Comparison of ENCODE assay signal across 9 cellular contexts in the genomic region with DNA sequence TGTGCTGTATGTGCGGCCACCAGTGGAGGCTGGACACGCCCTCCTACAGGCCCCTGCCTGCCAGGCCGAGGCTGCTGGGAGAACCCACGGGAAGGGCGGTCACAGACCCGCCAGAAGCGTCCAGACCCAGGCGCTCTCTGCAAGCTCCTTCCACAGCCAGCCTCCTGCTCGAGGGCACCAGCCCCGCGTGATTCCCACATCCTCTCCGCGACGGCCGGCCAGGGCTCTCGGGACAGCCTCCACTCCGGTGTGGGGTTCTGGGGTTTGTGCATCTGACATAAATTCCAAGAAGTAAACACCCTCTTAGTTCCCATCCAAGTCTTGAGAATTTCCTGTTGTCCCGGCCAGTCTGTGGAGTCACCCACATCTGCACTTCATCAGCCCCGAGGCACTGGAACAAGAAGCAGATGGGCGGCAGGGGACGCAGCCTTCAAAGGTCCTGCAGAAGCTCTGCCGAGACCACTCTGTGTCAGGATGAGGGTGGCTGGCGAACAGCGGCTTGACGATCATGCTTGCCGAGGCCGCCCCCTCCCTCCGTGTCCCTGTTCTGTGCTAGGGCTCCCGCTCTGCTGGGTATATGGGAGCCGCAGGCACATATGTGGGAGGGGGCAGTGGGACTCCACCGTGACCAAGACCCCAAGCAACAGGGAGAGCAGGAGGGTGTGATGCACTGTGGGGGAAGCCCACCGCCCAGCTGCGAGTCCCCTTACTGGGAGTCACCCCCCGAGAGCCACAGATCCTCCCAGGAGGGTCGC. TPM values are rescaled to one million over a fixed set of nuclear protein-coding genes. Genes with fewer than 3 reads are reported as not detected.
A peak's percentile ranks its signal among the peaks of the same experiment; 100 is the strongest.
DNase-seq lines count a peak whose midpoint lies in the region; ATAC-seq and TF ChIP-seq lines count a peak whose summit lies in the region.
"Had no signal": no experiment of that assay in that cellular context is flagged by ENCODE, and none has a peak within 500 bp of the region (broad histone marks: within the 10 kb centered on the region; RNA-seq: fewer than 3 reads in every experiment).

No MANE protein-coding gene starts in this region.

- peak overlapping the region; percentile 8 to 93 (median 55) for H3K27ac Mint-ChIP-seq in naive thymus-derived CD4-positive, alpha-beta T cell
- H3K27ac Mint-ChIP-seq: activated T-helper 17 cell treated with anti-CD3 and anti-CD28 coated beads, Interleukin-2, amount 50 U/mL, for 72 hours had no signal

- no peak for TF ChIP-seq CTCF in fibroblast of pulmonary artery (IDR thresholded peaks at IDR 0.05; ENCODE audit: low read length, missing control alignments)
- TF ChIP-seq CTCF in upper lobe of right lung (IDR thresholded peaks at IDR 0.05) = no peak

- POLR2A ChIA-PET in naive thymus-derived CD4-positive, alpha-beta T cell (lab: Charles Lee) = interaction anchor here (4.9 kb wide), 1 partner anchor 39 kb away, joined by 38 read pairs; a partner anchor contains a TSS

- peak overlapping the region in 1 of 10 donors; percentile 29 for H3K4me3 Mint-ChIP-seq in naive thymus-derived CD4-positive, alpha-beta T cell
- H3K4me3 Mint-ChIP-seq: activated T-helper 17 cell treated with anti-CD3 and anti-CD28 coated beads, Interleukin-2, amount 50 U/mL, for 72 hours had no signal

- H3K9me3 Mint-ChIP-seq in naive thymus-derived CD4-positive, alpha-beta T cell = no peaks in the 10 kb centered on the region
- H3K9me3 Mint-ChIP-seq: activated T-helper 17 cell treated with anti-CD3 and anti-CD28 coated beads, Interleukin-2, amount 50 U/mL, for 72 hours had no signal

- CTCF ChIA-PET in naive thymus-derived CD4-positive, alpha-beta T cell (lab: Charles Lee) = no interaction called here

- ATAC-seq in SK-N-SH treated with all-trans-retinoic acid at 6 μM for 48 hours = peak; percentile 75
- no peak for ATAC-seq in naive thymus-derived CD4-positive, alpha-beta T cell
- peak; percentile 7 for ATAC-seq in upper lobe of right lung
- no peak for ATAC-seq in GM19397 (IDR thresholded peaks at IDR 0.05; ENCODE audit: unreplicated experiment)
- ATAC-seq in GM18502 (IDR thresholded peaks at IDR 0.05; ENCODE audit: poor library complexity, unreplicated experiment) = no peak
- ATAC-seq: activated T-helper 17 cell treated with anti-CD3 and anti-CD28 coated beads, Interleukin-2, amount 50 U/mL, for 72 hours had no signal

- peaks cover 7 to 14% (median 11%) of the 10 kb centered on the region in 5 donors for H3K36me3 Mint-ChIP-seq in naive thymus-derived CD4-positive, alpha-beta T cell

- H3K4me3 ChIP-seq in fibroblast of pulmonary artery (replicated peaks; ENCODE audit: low read depth, low read length) (no peak overlapping the region), upper lobe of right lung (peak overlapping the region; percentile 30)
- no peak overlapping the region for H3K4me3 ChIP-seq in naive thymus-derived CD4-positive, alpha-beta T cell (ENCODE audit: low read length)

- peaks cover 22 to 51% (median 35%) of the 10 kb centered on the region in 7 donors for H3K4me1 Mint-ChIP-seq in naive thymus-derived CD4-positive, alpha-beta T cell
- H3K4me1 Mint-ChIP-seq: activated T-helper 17 cell treated with anti-CD3 and anti-CD28 coated beads, Interleukin-2, amount 50 U/mL, for 72 hours had no signal

- H3K9me3 ChIP-seq in naive thymus-derived CD4-positive, alpha-beta T cell (ENCODE audit: control insufficient read depth in 2 of 3, low read length in 3 of 3) = no peaks in the 10 kb centered on the region
- no peaks in the 10 kb centered on the region for H3K9me3 ChIP-seq in upper lobe of right lung

- intact Hi-C loops in naive thymus-derived CD4-positive, alpha-beta T cell (cut with micrococcal nuclease) = loop anchor here (5.0 to 10.0 kb wide), 2 partner anchors 56 to 241 kb away; a partner anchor contains a TSS
- intact Hi-C loops in upper lobe of right lung (cut with DNase I) = no loop called here

- H3K27ac ChIP-seq in naive thymus-derived CD4-positive, alpha-beta T cell (ENCODE audit: low read depth, low read length) = no peak overlapping the region
- H3K27ac ChIP-seq in upper lobe of right lung = peak overlapping the region; percentile 92

- peaks cover 23 to 36% of the 10 kb centered on the region in 2 donors for H3K4me1 ChIP-seq in naive thymus-derived CD4-positive, alpha-beta T cell (ENCODE audit: control insufficient read depth in 2 of 2, insufficient read depth in 2 of 2, low read length in 2 of 2)
- peaks cover 48% of the 10 kb centered on the region for H3K4me1 ChIP-seq in upper lobe of right lung

- H3K27me3 Mint-ChIP-seq in naive thymus-derived CD4-positive, alpha-beta T cell = peaks cover 0 to 3% (median 0%) of the 10 kb centered on the region in 5 donors
- H3K27me3 Mint-ChIP-seq: activated T-helper 17 cell treated with anti-CD3 and anti-CD28 coated beads, Interleukin-2, amount 50 U/mL, for 72 hours had no signal

- peak; percentile 75 for DNase-seq in fibroblast of pulmonary artery (ENCODE audit: low read depth)
- no peak for DNase-seq in naive thymus-derived CD4-positive, alpha-beta T cell
- no peak for DNase-seq in upper lobe of right lung
- DNase-seq in activated CD8-positive, alpha-beta memory T cell treated with anti-CD3 and anti-CD28 coated beads, Interleukin-2, amount 50 U/mL, for 48 hours = no peak
- DNase-seq: erythroblast had no signal

- H3K27me3 ChIP-seq in naive thymus-derived CD4-positive, alpha-beta T cell (ENCODE audit: control insufficient read depth in 2 of 2, insufficient read depth in 2 of 2, low read length in 2 of 2) = no peaks in the 10 kb centered on the region
- H3K27me3 ChIP-seq in upper lobe of right lung = no peaks in the 10 kb centered on the region

- H3K36me3 ChIP-seq in naive thymus-derived CD4-positive, alpha-beta T cell (ENCODE audit: control insufficient read depth in 2 of 3, insufficient read depth in 3 of 3, low read length in 3 of 3) = peaks cover 0 to 22% (median 3%) of the 10 kb centered on the region in 3 experiments
- peaks cover 5% of the 10 kb centered on the region for H3K36me3 ChIP-seq in upper lobe of right lung

TF ChIP-seq in SK-N-SH treated with all-trans-retinoic acid at 6 μM for 48 hours, 23 proteins besides CTCF, POLR2A, EP300 and RAD21:
- TF ChIP-seq, protein P1, sequence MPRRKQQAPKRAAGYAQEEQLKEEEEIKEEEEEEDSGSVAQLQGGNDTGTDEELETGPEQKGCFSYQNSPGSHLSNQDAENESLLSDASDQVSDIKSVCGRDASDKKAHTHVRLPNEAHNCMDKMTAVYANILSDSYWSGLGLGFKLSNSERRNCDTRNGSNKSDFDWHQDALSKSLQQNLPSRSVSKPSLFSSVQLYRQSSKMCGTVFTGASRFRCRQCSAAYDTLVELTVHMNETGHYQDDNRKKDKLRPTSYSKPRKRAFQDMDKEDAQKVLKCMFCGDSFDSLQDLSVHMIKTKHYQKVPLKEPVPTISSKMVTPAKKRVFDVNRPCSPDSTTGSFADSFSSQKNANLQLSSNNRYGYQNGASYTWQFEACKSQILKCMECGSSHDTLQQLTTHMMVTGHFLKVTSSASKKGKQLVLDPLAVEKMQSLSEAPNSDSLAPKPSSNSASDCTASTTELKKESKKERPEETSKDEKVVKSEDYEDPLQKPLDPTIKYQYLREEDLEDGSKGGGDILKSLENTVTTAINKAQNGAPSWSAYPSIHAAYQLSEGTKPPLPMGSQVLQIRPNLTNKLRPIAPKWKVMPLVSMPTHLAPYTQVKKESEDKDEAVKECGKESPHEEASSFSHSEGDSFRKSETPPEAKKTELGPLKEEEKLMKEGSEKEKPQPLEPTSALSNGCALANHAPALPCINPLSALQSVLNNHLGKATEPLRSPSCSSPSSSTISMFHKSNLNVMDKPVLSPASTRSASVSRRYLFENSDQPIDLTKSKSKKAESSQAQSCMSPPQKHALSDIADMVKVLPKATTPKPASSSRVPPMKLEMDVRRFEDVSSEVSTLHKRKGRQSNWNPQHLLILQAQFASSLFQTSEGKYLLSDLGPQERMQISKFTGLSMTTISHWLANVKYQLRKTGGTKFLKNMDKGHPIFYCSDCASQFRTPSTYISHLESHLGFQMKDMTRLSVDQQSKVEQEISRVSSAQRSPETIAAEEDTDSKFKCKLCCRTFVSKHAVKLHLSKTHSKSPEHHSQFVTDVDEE (CRISPR knock-in tag; IDR thresholded peaks at IDR 0.05) = no peak
- TF ChIP-seq TCF4 (CRISPR knock-in tag; IDR thresholded peaks at IDR 0.05; ENCODE audit: borderline replicate concordance) = peak; percentile 89
- no peak for TF ChIP-seq CSDC2 (CRISPR knock-in tag; IDR thresholded peaks at IDR 0.05)
- TF ChIP-seq RARB (CRISPR knock-in tag; IDR thresholded peaks at IDR 0.05) = peak; percentile 15; the same call in 1 of the 2 replicates
- TF ChIP-seq ZNF70 (CRISPR knock-in tag; IDR thresholded peaks at IDR 0.05) = peak; percentile 59

RNA-seq across cellular contexts. Expression of a gene that starts 2.4 kb away (rescaled TPM):
- total RNA-seq in naive thymus-derived CD4-positive, alpha-beta T cell = 100 to 1,000 TPM in 2 of 5 experiments, 10 to 100 TPM in 3; 26.3 to 162 (median 47.5) TPM
- 100 to 1,000 TPM; 152 to 186 TPM for polyA plus RNA-seq in naive thymus-derived CD4-positive, alpha-beta T cell
- total RNA-seq in upper lobe of right lung = 69.2 TPM

RNA-seq across cellular contexts. Expression of a gene that starts 37.9 kb away (rescaled TPM):
- 10 to 100 TPM; 46.9 to 58.9 (median 50.3) TPM for total RNA-seq in naive thymus-derived CD4-positive, alpha-beta T cell
- polyA plus RNA-seq in naive thymus-derived CD4-positive, alpha-beta T cell = 10 to 100 TPM; 10.5 to 18.7 TPM
- 26.0 TPM for total RNA-seq in upper lobe of right lung

RNA-seq across cellular contexts. Expression of a gene that starts 42.3 kb away (rescaled TPM):
- under 1 TPM in 2 of 5 experiments, not detected in 3; 0.24 to 0.64 TPM for total RNA-seq in naive thymus-derived CD4-positive, alpha-beta T cell
- polyA plus RNA-seq in naive thymus-derived CD4-positive, alpha-beta T cell = not detected
- not detected for total RNA-seq in upper lobe of right lung
- total RNA-seq: activated T-helper 17 cell treated with anti-CD3 and anti-CD28 coated beads, Interleukin-2, amount 50 U/mL, for 72 hours had no signal

RNA-seq across cellular contexts. Expression of a gene that starts 56.2 kb away (rescaled TPM):
- total RNA-seq in naive thymus-derived CD4-positive, alpha-beta T cell = 100 to 1,000 TPM in 4 of 5 experiments, 10 to 100 TPM in 1; 74.8 to 140 (median 115) TPM
- 10 to 100 TPM; 17.0 to 35.1 TPM for polyA plus RNA-seq in naive thymus-derived CD4-positive, alpha-beta T cell
- total RNA-seq in upper lobe of right lung = 138 TPM

Comparison
In these comparisons a context has a peak if more than half of its experiments do, and no peak if none do; other contexts are left out.
1. ATAC-seq: peak in SK-N-SH treated with all-trans-retinoic acid at 6 μM for 48 hours (single experiment) and upper lobe of right lung (single experiment); none in naive thymus-derived CD4-positive, alpha-beta T cell (single experiment), GM19397 (single experiment) and GM18502 (single experiment).